In the genomic region with DNA sequence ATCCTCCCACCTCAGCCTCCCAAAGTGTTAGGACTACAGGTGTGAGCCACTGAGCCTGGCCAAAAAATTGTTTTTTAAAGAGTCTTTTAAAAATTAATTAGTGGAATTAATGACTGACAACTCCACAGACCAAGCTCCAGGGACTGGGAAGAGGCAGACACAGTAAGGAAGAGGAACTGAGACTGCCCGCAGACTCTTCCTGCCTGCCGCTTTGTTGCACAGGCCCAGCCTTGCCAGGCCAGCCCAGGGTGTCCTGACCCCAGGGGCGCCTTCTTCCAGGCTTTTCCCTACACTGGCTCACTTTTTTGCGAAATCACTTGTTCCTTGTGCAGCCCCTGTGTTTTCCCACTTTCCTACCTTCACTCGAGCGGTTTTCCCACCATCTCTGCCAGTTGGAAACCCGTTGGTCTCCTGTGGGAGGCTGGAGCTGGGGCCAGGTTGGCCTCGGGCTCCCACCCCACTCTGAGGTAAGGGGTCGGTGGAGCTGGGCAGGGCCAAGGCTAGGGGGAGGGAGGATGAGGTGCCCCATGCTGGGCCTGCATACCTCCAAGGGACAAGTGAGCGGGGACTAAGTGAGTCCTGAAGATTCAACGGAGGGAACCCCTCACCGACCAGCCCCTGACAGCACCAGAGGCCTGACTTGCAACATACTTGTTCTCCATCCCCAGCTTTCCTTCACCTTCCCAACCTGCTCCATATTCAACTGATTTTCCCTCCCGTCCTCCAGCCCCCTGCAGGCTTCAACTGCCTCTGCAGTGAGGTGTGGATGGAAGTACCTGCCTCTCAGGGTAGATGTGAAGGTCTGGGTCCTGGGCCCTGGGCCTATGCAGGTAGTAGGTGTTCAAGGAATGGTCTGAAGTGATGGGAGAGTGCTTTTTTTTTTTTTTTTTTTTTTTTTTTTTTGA, we compare ENCODE assay signal across 1 cellular context.
TF ChIP-seq lines count a peak whose summit lies in the region.

No MANE protein-coding gene starts in this region.

TF ChIP-seq in GM12878, 131 proteins besides CTCF, POLR2A, EP300 and RAD21:
- TF ChIP-seq MTA2 (IDR thresholded peaks at IDR 0.05; ENCODE audit: low read depth) (no peak), PRDM15 (CRISPR knock-in tag; IDR thresholded peaks at IDR 0.05) (no peak), DPF2 (IDR thresholded peaks at IDR 0.05) (no peak), PBX3 (IDR thresholded peaks at IDR 0.05; ENCODE audit: insufficient replicate concordance, low read depth, low read length) (no peak), TCF7 (IDR thresholded peaks at IDR 0.05; ENCODE audit: borderline replicate concordance) (no peak), CBX5 (IDR thresholded peaks at IDR 0.05; ENCODE audit: low read depth) (no peak), CHD2 (IDR thresholded peaks at IDR 0.05; ENCODE audit: borderline replicate concordance, low read depth, low read length) (no peak), GABPA (IDR thresholded peaks at IDR 0.05; ENCODE audit: low read depth) (no peak), CHD4 (IDR thresholded peaks at IDR 0.05) (no peak), ZSCAN29 (IDR thresholded peaks at IDR 0.05) (no peak), SPI1 (IDR thresholded peaks at IDR 0.05; ENCODE audit: borderline replicate concordance, insufficient read depth, low read depth, low read length) (peak; percentile 74; the same call in 1 of the 2 replicates), BHLHE40 (IDR thresholded peaks at IDR 0.05; ENCODE audit: borderline replicate concordance in 1 of 2, low read depth in 2 of 2, low read length in 1 of 2) (no peak), CEBPB (IDR thresholded peaks at IDR 0.05; ENCODE audit: borderline replicate concordance in 1 of 2, low read depth in 2 of 2, low read length in 2 of 2) (no peak), IKZF2 (IDR thresholded peaks at IDR 0.05) (peak; percentile 15 to 29; a peak in 1 of 4 replicates), IKZF1 (conservative IDR thresholded peaks at IDR 0.05) (peak; percentile 40), NBN (IDR thresholded peaks at IDR 0.05) (no peak)
